Comparison of ENCODE assay signal across 11 cellular contexts in genomic region chr7:150971242-150972048, GRCh38. TPM values are rescaled to one million over a fixed set of nuclear protein-coding genes. Genes with fewer than 3 reads are reported as not detected.
DNase-seq lines count a peak whose midpoint lies in the region; ATAC-seq and TF ChIP-seq lines count a peak whose summit lies in the region.
"Had no signal": no experiment of that assay in that cellular context is flagged by ENCODE, and none has a peak within 500 bp of the region (broad histone marks: within the 10 kb centered on the region; RNA-seq: fewer than 3 reads in every experiment).

No MANE protein-coding gene starts in this region.

- DNase-seq in BE2C (peak; percentile 88), NCI-H1694 (lab: John Stamatoyannopoulos, UW) (peak; percentile 24), ecto neural progenitor cell (ENCODE audit: low spot score) (peak; percentile 71), thyroid gland (no peak), NCI-H226 (no peak), NCI-H82 (lab: John Stamatoyannopoulos, UW) (no peak)
- DNase-seq: activated CD8-positive, alpha-beta memory T cell treated with anti-CD3 and anti-CD28 coated beads, Interleukin-2, amount 50 U/mL, for 48 hours; NCI-H187 had no signal

- intact Hi-C loops in thyroid gland (cut with DNase I), result no loop called here

- WGBS in thyroid gland, 2 donors, result 64 to 73% methylated on average over 15 to 16 of the region's 17 CpGs

- no peak overlapping the region for H3K9ac ChIP-seq in muscle layer of colon (ENCODE audit: low read length)

- no peak for ATAC-seq in HG03097 (IDR thresholded peaks at IDR 0.05; ENCODE audit: low FRiP score, unreplicated experiment)

- H3K4me3 ChIP-seq in BE2C (ENCODE audit: low read depth, low read length) (peak overlapping the region; percentile 17), muscle layer of colon (ENCODE audit: low read depth in 1 of 2, low read length in 2 of 2) (peak overlapping the region in 1 of 2 donors; percentile 17), thyroid gland (replicated peaks in 1 of 3) (no peak overlapping the region)

- peaks cover 27% of the 10 kb centered on the region for H3K36me3 ChIP-seq in BE2C
- no peaks in the 10 kb centered on the region for H3K36me3 ChIP-seq in muscle layer of colon (ENCODE audit: insufficient read depth, low read length)
- no peaks in the 10 kb centered on the region for H3K36me3 ChIP-seq in thyroid gland

- H3K27ac ChIP-seq in muscle layer of colon (ENCODE audit: low read depth, low read length), result peak overlapping the region; percentile 79
- H3K27ac ChIP-seq in thyroid gland, result no peak overlapping the region

- no peak for TF ChIP-seq POLR2A in thyroid gland (IDR thresholded peaks at IDR 0.05)

- H3K9me3 ChIP-seq in BE2C, result no peaks in the 10 kb centered on the region
- no peaks in the 10 kb centered on the region for H3K9me3 ChIP-seq in muscle layer of colon (ENCODE audit: low read length)
- H3K9me3 ChIP-seq in thyroid gland, result no peaks in the 10 kb centered on the region

- no peaks in the 10 kb centered on the region for H3K27me3 ChIP-seq in BE2C
- no peaks in the 10 kb centered on the region for H3K27me3 ChIP-seq in muscle layer of colon (ENCODE audit: control insufficient read depth in 1 of 2, insufficient read depth in 2 of 2, low read length in 2 of 2)
- H3K27me3 ChIP-seq in thyroid gland, result peaks cover 7% of the 10 kb centered on the region

- TF ChIP-seq CTCF in BE2C (IDR thresholded peaks at IDR 0.05; ENCODE audit: low read depth, low read length), result no peak
- no peak for TF ChIP-seq CTCF in thyroid gland (IDR thresholded peaks at IDR 0.05)

- peaks cover 62% of the 10 kb centered on the region for H3K4me1 ChIP-seq in BE2C
- peaks cover 87% of the 10 kb centered on the region for H3K4me1 ChIP-seq in muscle layer of colon (ENCODE audit: insufficient read depth, low read length)
- peaks cover 6 to 11% of the 10 kb centered on the region in 2 donors for H3K4me1 ChIP-seq in thyroid gland

RNA-seq across cellular contexts. Expression of gene KCNH2, which starts 6.7 kb away (rescaled TPM):
- polyA plus RNA-seq in BE2C (2012; ENCODE audit: insufficient read depth, insufficient read length, low read depth), result 637 TPM
- under 1 TPM; 0.33 to 0.93 (median 0.63) TPM for total RNA-seq in thyroid gland
- total RNA-seq: RPMI7951 had no signal

RNA-seq across cellular contexts. Expression of gene NOS3, which starts 19.4 kb away (rescaled TPM):
- 19.0 TPM for polyA plus RNA-seq in BE2C (2012; ENCODE audit: insufficient read depth, insufficient read length, low read depth)
- 1 to 10 TPM; 5.2 to 8.1 (median 6.3) TPM for total RNA-seq in thyroid gland

RNA-seq across cellular contexts. Expression of gene ATG9B, which starts 52.8 kb away (rescaled TPM):
- 41.6 TPM for polyA plus RNA-seq in BE2C (2012; ENCODE audit: insufficient read depth, insufficient read length, low read depth)
- total RNA-seq in thyroid gland, result under 1 TPM in 1 of 4 donors, not detected in 3; 0.27 TPM

RNA-seq across cellular contexts. Expression of gene ABCB8, which starts 56.8 kb away (rescaled TPM):
- 56.9 TPM for polyA plus RNA-seq in BE2C (2012; ENCODE audit: insufficient read depth, insufficient read length, low read depth)
- 10 to 100 TPM; 39.0 to 74.2 (median 60.9) TPM for total RNA-seq in thyroid gland

Comparison
In these comparisons a context has a peak if more than half of its experiments do, and no peak if none do; other contexts are left out.
1. DNase-seq: peak in BE2C (single experiment), NCI-H1694 (single experiment) and ecto neural progenitor cell (single experiment); none in thyroid gland (0 of 2), NCI-H226 (single experiment) and NCI-H82 (single experiment).